Comparison of ENCODE assay signal across 16 cellular contexts in the genomic region with DNA sequence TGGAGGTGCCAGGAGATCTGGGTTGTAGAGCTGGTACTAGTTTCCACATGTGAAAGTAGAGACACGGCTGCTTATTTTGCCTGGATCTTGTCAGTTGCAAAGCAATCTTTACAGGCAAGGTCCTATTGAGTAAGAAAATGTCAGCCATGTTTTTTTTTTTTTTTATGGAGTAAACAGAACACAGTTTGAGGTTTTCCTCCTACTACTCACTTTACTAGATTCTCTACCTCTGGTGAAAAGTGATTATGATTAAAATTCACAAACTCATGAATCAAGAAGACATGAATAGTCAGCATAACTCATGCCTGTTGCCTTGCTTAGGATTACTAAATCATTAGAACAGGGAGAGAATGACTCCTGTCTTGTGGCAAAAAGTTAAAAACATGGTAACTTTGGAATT.
DNase-seq lines count a peak whose midpoint lies in the region; ATAC-seq, FAIRE-seq and TF ChIP-seq lines count a peak whose summit lies in the region.
"Had no signal": no experiment of that assay in that cellular context is flagged by ENCODE, and none has a peak within 500 bp of the region (broad histone marks: within the 10 kb centered on the region; RNA-seq: fewer than 3 reads in every experiment).

No MANE protein-coding gene starts in this region.

- H3K4me3 ChIP-seq in HepG2 (replicated peaks in 1 of 3; ENCODE audit: insufficient read depth in 1 of 3, low read depth in 2 of 3, low read length in 3 of 3) (no peak overlapping the region), right lobe of liver (no peak overlapping the region), mammary epithelial cell (replicated peaks in 1 of 3; ENCODE audit: insufficient read depth in 1 of 3, low read depth in 2 of 3, low read length in 3 of 3) (no peak overlapping the region), keratinocyte (ENCODE audit: control insufficient read depth in 2 of 3, extremely low read depth in 1 of 3, insufficient read depth in 2 of 3, low read depth in 1 of 3, low read length in 3 of 3) (no peak overlapping the region), smooth muscle cell (no peak overlapping the region), upper lobe of left lung (no peak overlapping the region), OCI-LY7 (ENCODE audit: low read depth, low read length, poor library complexity, severe bottlenecking) (no peak overlapping the region)
- H3K4me3 ChIP-seq: BLaER1 treated with 17β-estradiol and CSF1 and Interleukin-3, amounts not matched to agents 10 nM and 100 nM; HAP-1 had no signal

- TF ChIP-seq EP300 in HepG2 (IDR thresholded peaks at IDR 0.05; ENCODE audit: low read depth in 2 of 2, low read length in 2 of 2), result no peak
- no peak for TF ChIP-seq EP300 in HepG2 (CRISPR knock-in tag; IDR thresholded peaks at IDR 0.05; ENCODE audit: borderline replicate concordance)
- TF ChIP-seq EP300 in upper lobe of left lung (IDR thresholded peaks at IDR 0.05), result no peak

- POLR2A ChIA-PET in HepG2 (lab: Yijun Ruan, JAX) (no interaction called here), OCI-LY7 (lab: Charles Lee) (no interaction called here)

- no peak for FAIRE-seq in HepG2 (lab: Jason Lieb, UNC)
- FAIRE-seq in keratinocyte (lab: Jason Lieb, UNC), result no peak
- FAIRE-seq: GM18507 had no signal

- H3F3A ChIP-seq in smooth muscle cell (ENCODE audit: low read depth), result no peaks in the 10 kb centered on the region

- H3K9me2 ChIP-seq in OCI-LY7 (ENCODE audit: insufficient read depth, low read length), result no peaks in the 10 kb centered on the region

- no peaks in the 10 kb centered on the region for H3K79me2 ChIP-seq in HepG2 (ENCODE audit: insufficient read depth, low read length)
- H3K79me2 ChIP-seq in mammary epithelial cell (ENCODE audit: insufficient read depth, low read length), result no peaks in the 10 kb centered on the region
- H3K79me2 ChIP-seq in keratinocyte (ENCODE audit: control insufficient read depth, insufficient read depth, low read length), result no peaks in the 10 kb centered on the region
- H3K79me2 ChIP-seq in smooth muscle cell (ENCODE audit: low read depth), result no peaks in the 10 kb centered on the region
- no peaks in the 10 kb centered on the region for H3K79me2 ChIP-seq in OCI-LY7 (ENCODE audit: insufficient read depth, low read depth, low read length)

- CTCF ChIA-PET in HepG2 (lab: Yijun Ruan, JAX; ENCODE audit: low intra/inter-chr PET ratio, low total read pairs) (no interaction called here), mammary epithelial cell (lab: Charles Lee; ENCODE audit: low non-redundant PET) (no interaction called here), OCI-LY7 (lab: Charles Lee; ENCODE audit: unreplicated experiment) (no interaction called here)

- H3K4me2 ChIP-seq in HepG2 (ENCODE audit: low read depth, low read length) (no peak overlapping the region), mammary epithelial cell (ENCODE audit: insufficient read depth, low read depth, low read length) (no peak overlapping the region), keratinocyte (ENCODE audit: control insufficient read depth, extremely low read depth, insufficient read depth, low read depth, low read length) (no peak overlapping the region), smooth muscle cell (no peak overlapping the region), OCI-LY7 (ENCODE audit: low read length) (no peak overlapping the region)

- H3K27ac ChIP-seq in HepG2 (ENCODE audit: extremely low read length, insufficient read depth, low read length) (no peak overlapping the region), right lobe of liver (no peak overlapping the region), mammary epithelial cell (ENCODE audit: insufficient read depth, low read depth, low read length) (no peak overlapping the region), keratinocyte (ENCODE audit: control insufficient read depth, insufficient read depth, low read length) (no peak overlapping the region), smooth muscle cell (ENCODE audit: low read depth) (no peak overlapping the region), upper lobe of left lung (no peak overlapping the region), OCI-LY7 (ENCODE audit: low read depth, low read length, poor library complexity, severe bottlenecking) (no peak overlapping the region)
- H3K27ac ChIP-seq: BLaER1 treated with 17β-estradiol and CSF1 and Interleukin-3, amounts not matched to agents 10 nM and 100 nM had no signal

- H3K9ac ChIP-seq in HepG2 (ENCODE audit: insufficient read depth, low read depth, low read length) (no peak overlapping the region), mammary epithelial cell (ENCODE audit: insufficient read depth, low read length) (no peak overlapping the region), keratinocyte (ENCODE audit: control insufficient read depth, extremely low read depth, insufficient read depth, low read length) (no peak overlapping the region), smooth muscle cell (ENCODE audit: low read depth) (no peak overlapping the region)
- H3K9ac ChIP-seq: BLaER1 treated with 17β-estradiol and CSF1 and Interleukin-3, amounts not matched to agents 10 nM and 100 nM had no signal

- DNase-seq in HepG2 (ENCODE audit: low spot score) (no peak), right lobe of liver (no peak), mammary epithelial cell (peak; percentile 43), keratinocyte (ENCODE audit: low read depth, low spot score) (no peak), smooth muscle cell (lab: John Stamatoyannopoulos, UW; ENCODE audit: unreplicated experiment) (no peak), upper lobe of left lung (no peak), OCI-LY7 (ENCODE audit: low spot score) (no peak)
- DNase-seq: ACHN; Calu3; CD4-positive, CD25-positive, alpha-beta regulatory T cell; DMS 273 treated with DMSO at 0.1 percent for 48 hours; GOT3 had no signal

- H2AFZ ChIP-seq in HepG2 (ENCODE audit: low read length) (no peak overlapping the region), mammary epithelial cell (ENCODE audit: low read depth, low read length) (peak overlapping the region; percentile 39), keratinocyte (ENCODE audit: control insufficient read depth, low read length) (peak overlapping the region; percentile 46), smooth muscle cell (ENCODE audit: low read depth) (peak overlapping the region; percentile 44), OCI-LY7 (ENCODE audit: low read length) (no peak overlapping the region)

- ATAC-seq in HepG2, result no peak
- no peak for ATAC-seq in right lobe of liver
- ATAC-seq in upper lobe of left lung (ENCODE audit: low FRiP score in 2 of 2), result no peak
- no peak for ATAC-seq in GM21619 (IDR thresholded peaks at IDR 0.05; ENCODE audit: unreplicated experiment)

- in situ Hi-C loops in HepG2 (cut with HindIII; ENCODE audit: extremely low pct_ligation_motif_present, low pct_unique_long_range_greater_than_20kb) (no loop called here), mammary epithelial cell (cut with MboI; ENCODE audit: low sequenced_read_pairs in 2 of 2) (loop anchor here (10.0 to 25.0 kb wide), 2 partner anchors 199 to 201 kb away; no protein-coding TSS in a partner anchor)

- H3K9me1 ChIP-seq in keratinocyte (ENCODE audit: control insufficient read depth, extremely low read depth, insufficient read depth, low read length), result no peaks in the 10 kb centered on the region

- H3K4me1 ChIP-seq in HepG2 (ENCODE audit: insufficient read depth, low read length), result no peaks in the 10 kb centered on the region
- H3K4me1 ChIP-seq in right lobe of liver, result no peaks in the 10 kb centered on the region
- peaks cover 40% of the 10 kb centered on the region for H3K4me1 ChIP-seq in mammary epithelial cell (ENCODE audit: insufficient read depth, low read length)
- H3K4me1 ChIP-seq in keratinocyte (ENCODE audit: control insufficient read depth, extremely low read depth, insufficient read depth, low read length), result peaks cover 27% of the 10 kb centered on the region
- no peaks in the 10 kb centered on the region for H3K4me1 ChIP-seq in smooth muscle cell (ENCODE audit: low read depth)
- peaks cover 0 to 10% (median 2%) of the 10 kb centered on the region in 4 donors for H3K4me1 ChIP-seq in upper lobe of left lung
- H3K4me1 ChIP-seq in OCI-LY7 (ENCODE audit: insufficient read depth, low read length, poor library complexity, severe bottlenecking), result no peaks in the 10 kb centered on the region
- H3K4me1 ChIP-seq: HAP-1 had no signal

- intact Hi-C loops in HepG2 (cut with micrococcal nuclease; ENCODE audit: unreplicated experiment), result no loop called here
- intact Hi-C loops in right lobe of liver (cut with DNase I), result loop anchor here in 1 of 2 donors (10.0 kb wide), 1 partner anchor 201 kb away; no protein-coding TSS in a partner anchor
- intact Hi-C loops in mammary epithelial cell (cut with micrococcal nuclease), result no loop called here
- intact Hi-C loops in OCI-LY7 (cut with micrococcal nuclease; ENCODE audit: unreplicated experiment), result no loop called here

- TF ChIP-seq CTCF in HepG2 (CRISPR knock-in tag; IDR thresholded peaks at IDR 0.05) (no peak), right lobe of liver (IDR thresholded peaks at IDR 0.05) (no peak), mammary epithelial cell (conservative IDR thresholded peaks at IDR 0.05 in 1 of 2, IDR thresholded peaks at IDR 0.05 in 1 of 2; ENCODE audit: extremely low read depth in 1 of 2, insufficient read depth in 1 of 2, low read depth in 1 of 2, low read length in 2 of 2) (no peak), keratinocyte (optimal IDR thresholded peaks at IDR 0.05 in 1 of 3, IDR thresholded peaks at IDR 0.05 in 1 of 3, conservative IDR thresholded peaks at IDR 0.05 in 1 of 3; ENCODE audit: extremely low read depth in 1 of 3, insufficient read depth in 2 of 3, low read length in 3 of 3) (no peak), smooth muscle cell (IDR thresholded peaks at IDR 0.05; ENCODE audit: borderline replicate concordance, insufficient read depth, poor library complexity, severe bottlenecking) (no peak), upper lobe of left lung (IDR thresholded peaks at IDR 0.05) (no peak), OCI-LY7 (conservative IDR thresholded peaks at IDR 0.05; ENCODE audit: low read length) (no peak)

- no TSS peak for BruUV-seq in HepG2 (replicated peaks; lab: Mats Ljungman, UMichigan)
- no TSS peak for BruUV-seq in mammary epithelial cell (replicated peaks; lab: Mats Ljungman, UMichigan)
- BruUV-seq in OCI-LY7 (replicated peaks; lab: Mats Ljungman, UMichigan), result no TSS peak

- H4K20me1 ChIP-seq in HepG2 (ENCODE audit: insufficient read depth, low read length) (no peaks in the 10 kb centered on the region), mammary epithelial cell (ENCODE audit: insufficient read depth, low read length) (no peaks in the 10 kb centered on the region), keratinocyte (ENCODE audit: control insufficient read depth, extremely low read depth, insufficient read depth, low read length) (no peaks in the 10 kb centered on the region), smooth muscle cell (ENCODE audit: low read depth) (no peaks in the 10 kb centered on the region), OCI-LY7 (ENCODE audit: insufficient read depth, low read length) (no peaks in the 10 kb centered on the region)
- H4K20me1 ChIP-seq: BLaER1 treated with 17β-estradiol and CSF1 and Interleukin-3, amounts not matched to agents 10 nM and 100 nM had no signal

- H3K27me3 ChIP-seq in HepG2 (ENCODE audit: control insufficient read depth in 1 of 2, insufficient read depth in 2 of 2, low read length in 2 of 2) (no peaks in the 10 kb centered on the region), right lobe of liver (no peaks in the 10 kb centered on the region), mammary epithelial cell (ENCODE audit: insufficient read depth, low read length) (no peaks in the 10 kb centered on the region), keratinocyte (ENCODE audit: control insufficient read depth, extremely low read depth, insufficient read depth, low read length) (no peaks in the 10 kb centered on the region), smooth muscle cell (ENCODE audit: low read depth) (peaks cover 12% of the 10 kb centered on the region), upper lobe of left lung (no peaks in the 10 kb centered on the region)
- H3K27me3 ChIP-seq: BLaER1 treated with 17β-estradiol and CSF1 and Interleukin-3, amounts not matched to agents 10 nM and 100 nM had no signal

- TF ChIP-seq POLR2A in HepG2 (IDR thresholded peaks at IDR 0.05; ENCODE audit: insufficient read depth in 1 of 2, low read depth in 2 of 2, low read length in 2 of 2) (no peak), right lobe of liver (IDR thresholded peaks at IDR 0.05) (no peak), upper lobe of left lung (IDR thresholded peaks at IDR 0.05) (no peak)

- dilution Hi-C loops in mammary epithelial cell (cut with HindIII; ENCODE audit: low sequenced_read_pairs) (no loop called here), keratinocyte (cut with MboI; ENCODE audit: extremely low pct_ligation_motif_present, low sequenced_read_pairs) (no loop called here)

- H3K9me3 ChIP-seq in HepG2 (ENCODE audit: low read length) (no peaks in the 10 kb centered on the region), right lobe of liver (no peaks in the 10 kb centered on the region), mammary epithelial cell (replicated peaks; ENCODE audit: insufficient read depth, low read length) (peaks cover 3% of the 10 kb centered on the region), keratinocyte (ENCODE audit: control insufficient read depth, low read depth, low read length) (peaks cover 3% of the 10 kb centered on the region), smooth muscle cell (replicated peaks; ENCODE audit: low read depth) (no peaks in the 10 kb centered on the region), upper lobe of left lung (no peaks in the 10 kb centered on the region), OCI-LY7 (ENCODE audit: low read length) (no peaks in the 10 kb centered on the region)
- H3K9me3 ChIP-seq: HAP-1 had no signal

- 6% methylated on average over 1 of the region's 1 CpG for WGBS in HepG2 (ENCODE audit: low lambda C conversion rate)
- WGBS in right lobe of liver (ENCODE audit: insufficient coverage, low coverage, low lambda C conversion rate, missing lambda C conversion rate), result 82% methylated on average over 1 of the region's 1 CpG
- 100% methylated on average over 1 of the region's 1 CpG for WGBS in mammary epithelial cell (ENCODE audit: low coverage, missing lambda C conversion rate)
- WGBS in smooth muscle cell (ENCODE audit: low lambda C conversion rate), result 48% methylated on average over 1 of the region's 1 CpG
- 89 to 91% methylated on average over 1 of the region's 1 CpG for WGBS in upper lobe of left lung, 2 donors

- TF ChIP-seq RAD21 in HepG2 (CRISPR knock-in tag; IDR thresholded peaks at IDR 0.05), result no peak

- H3K36me3 ChIP-seq in HepG2 (replicated peaks in 1 of 2; ENCODE audit: control insufficient read depth in 1 of 2, insufficient read depth in 2 of 2, low read length in 2 of 2) (no peaks in the 10 kb centered on the region), right lobe of liver (no peaks in the 10 kb centered on the region), mammary epithelial cell (ENCODE audit: insufficient read depth, low read length) (no peaks in the 10 kb centered on the region), keratinocyte (ENCODE audit: control insufficient read depth in 2 of 2, extremely low read depth in 1 of 2, insufficient read depth in 2 of 2, low read length in 2 of 2) (no peaks in the 10 kb centered on the region), smooth muscle cell (ENCODE audit: low read depth) (no peaks in the 10 kb centered on the region), upper lobe of left lung (no peaks in the 10 kb centered on the region), OCI-LY7 (ENCODE audit: insufficient read depth, low read length) (no peaks in the 10 kb centered on the region)
- H3K36me3 ChIP-seq: BLaER1 treated with 17β-estradiol and CSF1 and Interleukin-3, amounts not matched to agents 10 nM and 100 nM; HAP-1 had no signal

Comparison
In these comparisons a context has a peak if more than half of its experiments do, and no peak if none do; other contexts are left out.
1. H2AFZ ChIP-seq: peak in mammary epithelial cell (single experiment), keratinocyte (single experiment) and smooth muscle cell (single experiment); none in HepG2 (single experiment) and OCI-LY7 (single experiment).